7 cellular contexts compared by ENCODE assay signal in genomic region chr1:150981177-150981804, GRCh38. TPM values are rescaled to one million over a fixed set of nuclear protein-coding genes. Genes with fewer than 3 reads are reported as not detected.
DNase-seq lines count a peak whose midpoint lies in the region; ATAC-seq and TF ChIP-seq lines count a peak whose summit lies in the region.
"Had no signal": no experiment of that assay in that cellular context is flagged by ENCODE, and none has a peak within 500 bp of the region (broad histone marks: within the 10 kb centered on the region; RNA-seq: fewer than 3 reads in every experiment).

No MANE protein-coding gene starts in this region.

- POLR2A ChIA-PET in CD8-positive, alpha-beta T cell (lab: Charles Lee): no interaction called here

- no peak overlapping the region for H3K4me3 ChIP-seq in CD8-positive, alpha-beta T cell (ENCODE audit: low read depth, low read length)

- no peak overlapping the region for H3K27ac Mint-ChIP-seq in CD8-positive, alpha-beta T cell

- H3K27ac ChIP-seq in CD8-positive, alpha-beta T cell (ENCODE audit: low read depth, low read length): no peak overlapping the region

- no peak for TF ChIP-seq CTCF in CD8-positive, alpha-beta T cell (IDR thresholded peaks at IDR 0.05)

- H3K4me1 Mint-ChIP-seq in CD8-positive, alpha-beta T cell (ENCODE audit: low read depth): peaks cover 29% of the 10 kb centered on the region

- no peaks in the 10 kb centered on the region for H3K36me3 Mint-ChIP-seq in CD8-positive, alpha-beta T cell

- H3K9me3 Mint-ChIP-seq in CD8-positive, alpha-beta T cell: no peaks in the 10 kb centered on the region

- H3K9me3 ChIP-seq in CD8-positive, alpha-beta T cell (ENCODE audit: low read length): no peaks in the 10 kb centered on the region

- peaks cover 34% of the 10 kb centered on the region for H3K4me1 ChIP-seq in CD8-positive, alpha-beta T cell (ENCODE audit: insufficient read depth, low read length)

- peak; percentile 100 for DNase-seq in DMS 273 treated with DMSO at 0.1 percent for 48 hours (lab: John Stamatoyannopoulos, UW)
- peak; percentile 95 for DNase-seq in NCI-H2107 treated with DMSO at 0.1 percent for 48 hours (lab: John Stamatoyannopoulos, UW; ENCODE audit: unreplicated experiment)
- DNase-seq in iPS-NIHi11 (ENCODE audit: low spot score): peak; percentile 87
- DNase-seq in CD8-positive, alpha-beta T cell: no peak
- DNase-seq in epidermal melanocyte (ENCODE audit: insufficient read length, low spot score): no peak

- CTCF ChIA-PET in CD8-positive, alpha-beta T cell (lab: Charles Lee): interaction anchor here (0.8 to 18.4 kb wide), 5 partner anchors 13 to 175 kb away, joined by 3 to 283 read pairs (median 4); partner anchors contain the start of genes MINDY1 and TNFAIP8L2

- intact Hi-C loops in CD8-positive, alpha-beta T cell (cut with DNase I, micrococcal nuclease): no loop called here

- no peaks in the 10 kb centered on the region for H3K27me3 ChIP-seq in CD8-positive, alpha-beta T cell (ENCODE audit: insufficient read depth, low read length)

- H3K27me3 Mint-ChIP-seq in CD8-positive, alpha-beta T cell (ENCODE audit: low read depth): no peaks in the 10 kb centered on the region

- no peak for ATAC-seq in CD8-positive, alpha-beta T cell
- ATAC-seq in HG02885 (IDR thresholded peaks at IDR 0.05; ENCODE audit: poor library complexity, unreplicated experiment): no peak

- H3K4me3 Mint-ChIP-seq in CD8-positive, alpha-beta T cell: no peak overlapping the region

- H3K36me3 ChIP-seq in CD8-positive, alpha-beta T cell (ENCODE audit: insufficient read depth, low read length): no peaks in the 10 kb centered on the region

RNA-seq across cellular contexts. Expression of gene ANXA9, which starts 0.8 kb away (rescaled TPM):
- total RNA-seq in CD8-positive, alpha-beta T cell: under 1 TPM in 1 of 2 experiments, not detected in 1; 0.16 TPM
- total RNA-seq: temporal lobe had no signal

RNA-seq across cellular contexts. Expression of gene CERS2, which starts 6.7 kb away (rescaled TPM):
- 10 to 100 TPM; 74.5 to 75.5 TPM for total RNA-seq in CD8-positive, alpha-beta T cell

RNA-seq across cellular contexts. Expression of gene MINDY1, which starts 25.4 kb away (rescaled TPM):
- total RNA-seq in CD8-positive, alpha-beta T cell: 1 to 10 TPM; 2.2 to 2.4 TPM

RNA-seq across cellular contexts. Expression of gene PRUNE1, which starts 27.0 kb away (rescaled TPM):
- 1 to 10 TPM; 8.0 to 9.0 TPM for total RNA-seq in CD8-positive, alpha-beta T cell

RNA-seq across cellular contexts. Expression of gene BNIPL, which starts 55.1 kb away (rescaled TPM):
- under 1 TPM; 0.08 to 0.47 TPM for total RNA-seq in CD8-positive, alpha-beta T cell

Comparison
In these comparisons a context has a peak if more than half of its experiments do, and no peak if none do; other contexts are left out.
1. DNase-seq: peak in DMS 273 treated with DMSO at 0.1 percent for 48 hours (single experiment), NCI-H2107 treated with DMSO at 0.1 percent for 48 hours (single experiment) and iPS-NIHi11 (single experiment); none in CD8-positive, alpha-beta T cell (0 of 7) and epidermal melanocyte (single experiment).